ENCODE assay signal across 35 cellular contexts in the genomic region with DNA sequence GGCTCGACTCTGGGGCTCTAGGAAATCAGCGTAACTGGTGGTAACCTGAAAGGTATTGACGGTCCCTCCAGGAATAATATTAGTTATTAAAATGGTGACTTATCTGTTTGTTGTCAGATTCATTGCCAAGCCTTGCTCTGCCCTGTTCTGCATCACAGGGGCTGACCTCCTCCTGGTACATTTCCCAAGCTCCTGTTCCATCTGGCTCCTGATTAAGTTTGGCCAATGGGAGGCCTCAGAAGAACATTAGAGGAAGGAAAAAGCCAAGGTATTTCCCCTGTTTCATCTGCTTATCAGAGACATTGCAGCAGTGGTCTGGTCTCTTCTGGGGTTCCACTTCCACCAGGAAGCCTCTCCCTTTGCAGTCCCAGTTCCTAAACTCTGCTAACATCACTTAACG.
"Had no signal": no experiment of that assay in that cellular context is flagged by ENCODE, and none has a peak within 500 bp of the region (broad histone marks: within the 10 kb centered on the region; RNA-seq: fewer than 3 reads in every experiment).

No MANE protein-coding gene starts in this region.

- H3K4me1 ChIP-seq: adrenal gland, body of pancreas, breast epithelium had no signal

- H3K9me3 Mint-ChIP-seq: activated B cell treated with CpG ODN at 0.5 μM for 24 hours; activated CD4-positive, alpha-beta memory T cell treated with anti-CD3 and anti-CD28 coated beads for 36 hours; activated CD4-positive, alpha-beta T cell treated with anti-CD3 and anti-CD28 coated beads, Interleukin-2, amount 10 ng/mL, durations not matched to agents 24 days and 14 days; activated CD8-positive, alpha-beta T cell treated with anti-CD3 and anti-CD28 coated beads for 36 hours; activated naive CD4-positive, alpha-beta T cell treated with anti-CD3 and anti-CD28 coated beads for 36 hours; activated naive CD4-positive, alpha-beta T cell treated with anti-CD3 and anti-CD28 coated beads, Interleukin-2, amount 50 U/mL, for 72 hours; activated naive CD8-positive, alpha-beta T cell treated with anti-CD3 and anti-CD28 coated beads for 36 hours; activated T-cell treated with anti-CD3 and anti-CD28 coated beads, Interleukin-2, amount 50 U/mL, for 4 hours; activated T-helper 1 cell treated with anti-CD3 and anti-CD28 coated beads, Interleukin-12 subunit alpha, Interleukin-12 subunit beta, Interleukin-2, Interleukin-4 antibody, amounts not matched to agents 30 ng/mL and 10 ng/mL and 1 ng/mL, durations not matched to agents 14 hours and 24 hours and 36 hours; activated T-helper 17 cell treated with anti-CD3 and anti-CD28 coated beads, Interleukin-2, amount 50 U/mL, for 72 hours; T-helper 1 cell treated with Interleukin-12 subunit alpha and Interleukin-12 subunit beta and Interleukin-4 antibody, amounts not matched to agents 30 μg/mL and 1 μg/mL, for 36 hours; T-helper 2 cell treated with Interferon-gamma antibody and Interleukin-4, amounts not matched to agents 5 μg/mL and 100 μg/mL, for 36 hours had no signal

- H3K27me3 Mint-ChIP-seq: activated B cell treated with CpG ODN at 0.5 μM for 24 hours; activated CD4-positive, alpha-beta memory T cell treated with anti-CD3 and anti-CD28 coated beads for 36 hours; activated CD4-positive, alpha-beta T cell treated with anti-CD3 and anti-CD28 coated beads, Interleukin-2, amount 10 ng/mL, durations not matched to agents 24 days and 14 days; activated CD8-positive, alpha-beta T cell treated with anti-CD3 and anti-CD28 coated beads for 36 hours; activated naive CD8-positive, alpha-beta T cell treated with anti-CD3 and anti-CD28 coated beads for 36 hours; activated T-helper 17 cell treated with anti-CD3 and anti-CD28 coated beads, Interleukin-2, amount 50 U/mL, for 72 hours had no signal

- H3K27ac ChIP-seq: adrenal gland, body of pancreas, brain microvascular endothelial cell, breast epithelium, VCaP had no signal

- H3K4me3 Mint-ChIP-seq: activated B cell treated with CpG ODN at 0.5 μM for 24 hours; activated CD4-positive, alpha-beta memory T cell treated with anti-CD3 and anti-CD28 coated beads for 36 hours; activated CD4-positive, alpha-beta T cell treated with anti-CD3 and anti-CD28 coated beads, Interleukin-2, amount 10 ng/mL, durations not matched to agents 24 days and 14 days; activated CD8-positive, alpha-beta T cell treated with anti-CD3 and anti-CD28 coated beads for 36 hours; activated naive CD4-positive, alpha-beta T cell treated with anti-CD3 and anti-CD28 coated beads for 36 hours; activated naive CD8-positive, alpha-beta T cell treated with anti-CD3 and anti-CD28 coated beads for 36 hours; activated T-cell treated with anti-CD3 and anti-CD28 coated beads, Interleukin-2, amount 50 U/mL, for 4 hours; activated T-cell treated with anti-CD3 and anti-CD28 coated beads, Interleukin-2, amount 50 U/mL, for 72 hours; activated T-helper 1 cell treated with anti-CD3 and anti-CD28 coated beads, Interleukin-12 subunit alpha, Interleukin-12 subunit beta, Interleukin-2, Interleukin-4 antibody, amounts not matched to agents 30 ng/mL and 10 ng/mL and 1 ng/mL, durations not matched to agents 14 hours and 24 hours and 36 hours; activated T-helper 17 cell treated with anti-CD3 and anti-CD28 coated beads, Interleukin-2, amount 50 U/mL, for 72 hours; T-helper 1 cell treated with Interleukin-12 subunit alpha and Interleukin-12 subunit beta and Interleukin-4 antibody, amounts not matched to agents 30 μg/mL and 1 μg/mL, for 36 hours; T-helper 2 cell treated with Interferon-gamma antibody and Interleukin-4, amounts not matched to agents 5 μg/mL and 100 μg/mL, for 36 hours had no signal

- H3K36me3 Mint-ChIP-seq: activated CD4-positive, alpha-beta memory T cell treated with anti-CD3 and anti-CD28 coated beads for 36 hours; activated naive CD4-positive, alpha-beta T cell treated with anti-CD3 and anti-CD28 coated beads, Interleukin-2, amount 50 U/mL, for 72 hours had no signal

- H3K4me3 ChIP-seq: adrenal gland, body of pancreas, breast epithelium had no signal

- H3K27ac Mint-ChIP-seq: activated B cell treated with CpG ODN at 0.5 μM for 24 hours; activated CD4-positive, alpha-beta memory T cell treated with anti-CD3 and anti-CD28 coated beads for 36 hours; activated CD4-positive, alpha-beta T cell treated with anti-CD3 and anti-CD28 coated beads, Interleukin-2, amount 10 ng/mL, durations not matched to agents 24 days and 14 days; activated CD8-positive, alpha-beta T cell treated with anti-CD3 and anti-CD28 coated beads for 36 hours; activated naive CD4-positive, alpha-beta T cell treated with anti-CD3 and anti-CD28 coated beads for 36 hours; activated naive CD4-positive, alpha-beta T cell treated with anti-CD3 and anti-CD28 coated beads, Interleukin-2, amount 50 U/mL, for 72 hours; activated naive CD8-positive, alpha-beta T cell treated with anti-CD3 and anti-CD28 coated beads for 36 hours; activated T-cell treated with anti-CD3 and anti-CD28 coated beads, Interleukin-2, amount 50 U/mL, for 72 hours; activated T-helper 1 cell treated with anti-CD3 and anti-CD28 coated beads, Interleukin-12 subunit alpha, Interleukin-12 subunit beta, Interleukin-2, Interleukin-4 antibody, amounts not matched to agents 30 ng/mL and 10 ng/mL and 1 ng/mL, durations not matched to agents 14 hours and 24 hours and 36 hours; activated T-helper 17 cell treated with anti-CD3 and anti-CD28 coated beads, Interleukin-2, amount 50 U/mL, for 72 hours; T-helper 1 cell treated with Interleukin-12 subunit alpha and Interleukin-12 subunit beta and Interleukin-4 antibody, amounts not matched to agents 30 μg/mL and 1 μg/mL, for 36 hours; T-helper 2 cell treated with Interferon-gamma antibody and Interleukin-4, amounts not matched to agents 5 μg/mL and 100 μg/mL, for 36 hours had no signal

- ATAC-seq: activated CD8-positive, alpha-beta T cell treated with anti-CD3 and anti-CD28 coated beads for 36 hours; activated naive CD4-positive, alpha-beta T cell treated with anti-CD3 and anti-CD28 coated beads, Interleukin-2, amount 50 U/mL, for 72 hours; activated T-cell treated with anti-CD3 and anti-CD28 coated beads, Interleukin-2, amount 50 U/mL, for 4 hours; activated T-cell treated with anti-CD3 and anti-CD28 coated beads, Interleukin-2, amount 50 U/mL, for 72 hours; activated T-helper 17 cell treated with anti-CD3 and anti-CD28 coated beads, Interleukin-2, amount 50 U/mL, for 72 hours; body of pancreas had no signal

- H3K4me1 Mint-ChIP-seq: activated B cell treated with CpG ODN at 0.5 μM for 24 hours; activated CD4-positive, alpha-beta T cell treated with anti-CD3 and anti-CD28 coated beads, Interleukin-2, amount 10 ng/mL, durations not matched to agents 24 days and 14 days; activated naive CD8-positive, alpha-beta T cell treated with anti-CD3 and anti-CD28 coated beads for 36 hours; activated T-helper 17 cell treated with anti-CD3 and anti-CD28 coated beads, Interleukin-2, amount 50 U/mL, for 72 hours had no signal

- DNase-seq: activated B cell treated with CpG ODN at 0.5 μM for 24 hours; activated CD4-positive, alpha-beta memory T cell treated with anti-CD3 and anti-CD28 coated beads for 36 hours; activated CD4-positive, alpha-beta T cell treated with anti-CD3 and anti-CD28 coated beads for 4 hours; activated CD4-positive, alpha-beta T cell treated with anti-CD3 and anti-CD28 coated beads, Interleukin-2, amount 10 ng/mL, durations not matched to agents 24 days and 14 days; activated CD4-positive, alpha-beta T cell treated with anti-CD3 and anti-CD28 coated beads, Interleukin-2, amount 50 U/mL, for 1 hour; activated CD4-positive, alpha-beta T cell treated with anti-CD3 and anti-CD28 coated beads, Interleukin-2, amount 50 U/mL, for 4 hours; activated CD4-positive, CD25-positive, alpha-beta regulatory T cell treated with anti-CD3 and anti-CD28 coated beads, Interleukin-2, amount 50 U/mL, for 72 hours; activated CD8-positive, alpha-beta memory T cell treated with anti-CD3 and anti-CD28 coated beads, Interleukin-2, amount 50 U/mL, for 4 hours; activated CD8-positive, alpha-beta T cell treated with anti-CD3 and anti-CD28 coated beads for 36 hours; activated effector memory CD4-positive, alpha-beta T cell treated with anti-CD3 and anti-CD28 coated beads, Interleukin-2, amount 50 U/mL, for 16 hours; activated gamma-delta T cell treated with Interleukin-2 at 50 U/mL for 16 hours; activated naive CD4-positive, alpha-beta T cell; activated naive CD4-positive, alpha-beta T cell treated with anti-CD3 and anti-CD28 coated beads for 36 hours; activated naive CD4-positive, alpha-beta T cell treated with anti-CD3 and anti-CD28 coated beads, Interleukin-2, amount 50 U/mL, for 16 hours; activated naive CD8-positive, alpha-beta T cell treated with anti-CD3 and anti-CD28 coated beads for 36 hours; activated T-cell treated with anti-CD3 and anti-CD28 coated beads for 4 hours; activated T-cell treated with anti-CD3 and anti-CD28 coated beads, Interleukin-2, amount 50 U/mL, for 1 hour; activated T-cell treated with anti-CD3 and anti-CD28 coated beads, Interleukin-2, amount 50 U/mL, for 4 hours; activated T-cell treated with anti-CD3 and anti-CD28 coated beads, Interleukin-2, amount 50 U/mL, for 72 hours; adrenal gland; amniotic stem cell; aorta; body of pancreas; brain microvascular endothelial cell; central memory CD4-positive, alpha-beta T cell; cerebellar nuclear complex; T-helper 2 cell; T-helper 9 cell had no signal

- H3K27me3 ChIP-seq: adrenal gland, body of pancreas, brain microvascular endothelial cell, breast epithelium had no signal

- H3K36me3 ChIP-seq: adrenal gland, brain microvascular endothelial cell, breast epithelium had no signal
